27 cellular contexts compared by ENCODE assay signal in the genomic region with DNA sequence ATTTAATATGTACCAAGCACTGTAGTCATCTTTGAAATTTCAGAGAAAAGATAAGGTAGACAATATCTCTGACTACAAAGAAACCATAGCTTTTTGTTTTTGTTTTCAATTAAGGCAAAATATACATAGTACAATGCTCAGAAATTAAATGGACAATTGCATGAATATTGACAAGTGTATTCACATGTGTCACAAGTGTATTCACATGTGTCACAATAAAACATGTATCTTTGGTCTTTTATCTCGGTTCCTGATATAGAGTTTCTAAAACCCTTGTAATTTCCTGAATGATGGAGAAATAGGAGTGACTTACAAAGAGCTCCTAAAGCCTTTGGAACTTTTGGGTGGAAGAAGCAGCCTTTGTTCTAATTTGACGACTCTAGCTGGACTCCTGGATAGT.
"Had no signal": no experiment of that assay in that cellular context is flagged by ENCODE, and none has a peak within 500 bp of the region (broad histone marks: within the 10 kb centered on the region; RNA-seq: fewer than 3 reads in every experiment).

No MANE protein-coding gene starts in this region.

- H3K4me1 ChIP-seq: stomach, suprapubic skin, testis, thyroid gland, tibial nerve, transverse colon, upper lobe of left lung, upper lobe of right lung, uterus, vagina had no signal

- DNase-seq: stimulated activated CD4-positive, alpha-beta T cell treated with anti-CD3 and anti-CD28 coated beads, Interleukin-2, amount 100 ng/mL, for 48 hours; stimulated activated CD4-positive, alpha-beta T cell treated with anti-CD3 and anti-CD28 coated beads, Interleukin-4, amount 100 ng/mL, for 1 hour; stimulated activated CD4-positive, alpha-beta T cell treated with anti-CD3 and anti-CD28 coated beads, Interleukin-4, amount 100 ng/mL, for 24 hours; stimulated activated CD4-positive, alpha-beta T cell treated with anti-CD3 and anti-CD28 coated beads, Interleukin-4, amount 100 ng/mL, for 4 hours; stimulated activated CD8-positive, alpha-beta memory T cell treated with anti-CD3 and anti-CD28 coated beads, Interleukin-4, amount 100 ng/mL, for 48 hours; stimulated activated naive B cell treated with anti-CD40 and anti-IgM and Interleukin-4, amounts not matched to agents 10 μg/mL and 1 μg/mL and 100 μg/mL, for 72 hours; stimulated activated naive CD4-positive, alpha-beta T cell; stimulated activated naive CD4-positive, alpha-beta T cell treated with Interleukin-2 at 50 U/mL for 16 hours; stimulated activated naive CD8-positive, alpha-beta T cell treated with anti-CD3 and anti-CD28 coated beads, Interleukin-15, amount 100 ng/mL, for 72 hours; stimulated activated naive CD8-positive, alpha-beta T cell treated with anti-CD3 and anti-CD28 coated beads, Interleukin-15, Interleukin-2, amounts not matched to agents 100 U/mL and 50 U/mL, for 24 hours; stomach; substantia nigra; testis; thyroid gland; tibial artery; transverse colon; trophoblast cell; upper lobe of left lung; upper lobe of right lung; uterus had no signal

- H3K27ac ChIP-seq: stomach, suprapubic skin, testis, thoracic aorta, thyroid gland, tibial artery, tibial nerve, transverse colon, upper lobe of left lung, upper lobe of right lung, uterus, vagina had no signal

- H3K36me3 ChIP-seq: stomach, suprapubic skin, thoracic aorta, thyroid gland, tibial artery, tibial nerve, transverse colon, upper lobe of left lung, upper lobe of right lung, uterus, vagina had no signal

- FAIRE-seq: urothelium cell line had no signal

- H3K4me3 ChIP-seq: stomach, suprapubic skin, testis, thoracic aorta, thyroid gland, tibial artery, tibial nerve, transverse colon, upper lobe of left lung, upper lobe of right lung, uterus, vagina had no signal

- H3K27me3 ChIP-seq: stomach, suprapubic skin, testis, thyroid gland, tibial artery, tibial nerve, transverse colon, upper lobe of left lung, upper lobe of right lung, uterus, vagina had no signal

- H3K9me3 ChIP-seq: stomach, suprapubic skin, testis, thoracic aorta, thyroid gland, tibial artery, tibial nerve, transverse colon, upper lobe of left lung, upper lobe of right lung, uterus, vagina had no signal

- ATAC-seq: stimulated activated effector memory CD8-positive, alpha-beta T cell treated with anti-CD3 and anti-CD28 coated beads, Interleukin-12 subunit alpha, Interleukin-12 subunit beta, amount 100 ng/mL, for 72 hours; stimulated activated memory B cell treated with anti-CD40 and anti-IgM and Interleukin-4, amounts not matched to agents 10 μg/mL and 1 μg/mL and 100 μg/mL, for 72 hours; stimulated activated naive B cell treated with anti-CD40 and anti-IgM and Interleukin-4, amounts not matched to agents 10 μg/mL and 1 μg/mL and 100 μg/mL, for 72 hours; stimulated activated naive CD8-positive, alpha-beta T cell treated with anti-CD3 and anti-CD28 coated beads, Interleukin-15, amount 100 ng/mL, for 72 hours; stimulated activated naive CD8-positive, alpha-beta T cell treated with anti-CD3 and anti-CD28 coated beads, Interleukin-15, Interleukin-2, amounts not matched to agents 100 U/mL and 50 U/mL, for 24 hours; upper lobe of right lung had no signal
